Comparison of ENCODE assay signal across 23 cellular contexts in the genomic region with DNA sequence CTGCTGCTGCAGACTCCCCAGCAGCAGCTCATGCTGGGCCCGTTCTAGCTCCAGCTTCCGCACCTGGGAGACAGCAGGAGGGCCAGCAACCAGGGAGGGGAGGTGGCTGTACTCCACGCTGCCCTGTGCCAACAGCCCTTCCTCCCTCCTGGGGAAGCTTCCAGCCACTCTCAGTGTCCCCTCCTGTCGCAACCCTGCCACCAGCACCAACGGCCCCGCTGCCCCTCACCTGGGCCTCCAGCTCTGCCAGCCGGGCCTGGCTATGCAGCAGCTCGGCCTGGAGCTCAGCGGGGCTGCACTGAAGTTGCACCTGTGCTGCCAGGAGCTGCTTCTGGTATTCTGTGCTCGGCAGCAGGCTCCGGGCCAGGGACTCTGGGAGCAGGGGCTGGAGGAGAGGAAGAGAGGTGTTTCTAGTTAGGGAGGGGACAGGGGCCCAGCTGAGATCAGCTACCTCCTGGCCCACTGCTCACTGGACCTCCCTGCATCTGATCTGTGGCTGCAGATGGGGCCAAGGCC.
"Had no signal": no experiment of that assay in that cellular context is flagged by ENCODE, and none has a peak within 500 bp of the region (broad histone marks: within the 10 kb centered on the region; RNA-seq: fewer than 3 reads in every experiment).

No MANE protein-coding gene starts in this region.

- H3K4me3 Mint-ChIP-seq: activated B cell treated with CpG ODN at 0.5 μM for 24 hours; activated CD4-positive, alpha-beta T cell treated with anti-CD3 and anti-CD28 coated beads for 36 hours; activated naive CD8-positive, alpha-beta T cell treated with anti-CD3 and anti-CD28 coated beads for 36 hours; activated T-cell treated with anti-CD3 and anti-CD28 coated beads, Interleukin-2, amount 50 U/mL, for 4 hours; central memory CD8-positive, alpha-beta T cell; nephron; stimulated activated effector memory CD8-positive, alpha-beta T cell treated with anti-CD3 and anti-CD28 coated beads, Interleukin-12 subunit alpha, Interleukin-12 subunit beta, amount 100 ng/mL, for 72 hours had no signal

- FAIRE-seq: astrocyte, small intestine had no signal

- H3K27ac ChIP-seq: coronary artery, esophagus squamous epithelium, gastroesophageal sphincter, stomach, vagina had no signal

- H3K9me3 Mint-ChIP-seq: activated B cell treated with CpG ODN at 0.5 μM for 24 hours; activated naive CD8-positive, alpha-beta T cell treated with anti-CD3 and anti-CD28 coated beads for 36 hours; activated T-cell treated with anti-CD3 and anti-CD28 coated beads, Interleukin-2, amount 50 U/mL, for 4 hours; activated T-helper 2 cell treated with anti-CD3 and anti-CD28 coated beads, Interferon-gamma antibody, Interleukin-2, Interleukin-4, amounts not matched to agents 10 μg/mL and 5 μg/mL and 100 μg/mL, durations not matched to agents 14 hours and 24 hours and 36 hours; central memory CD8-positive, alpha-beta T cell; nephron; stimulated activated effector memory CD8-positive, alpha-beta T cell treated with anti-CD3 and anti-CD28 coated beads, Interleukin-12 subunit alpha, Interleukin-12 subunit beta, amount 100 ng/mL, for 72 hours had no signal

- H3K4me1 ChIP-seq: gastroesophageal sphincter, stomach, vagina had no signal

- H3K4me1 Mint-ChIP-seq: activated B cell treated with CpG ODN at 0.5 μM for 24 hours; activated naive CD8-positive, alpha-beta T cell treated with anti-CD3 and anti-CD28 coated beads for 36 hours; central memory CD8-positive, alpha-beta T cell had no signal

- H3K9me3 ChIP-seq: esophagus squamous epithelium, gastroesophageal sphincter, stomach, vagina had no signal

- H3K27ac Mint-ChIP-seq: activated B cell treated with CpG ODN at 0.5 μM for 24 hours; activated CD4-positive, alpha-beta T cell treated with anti-CD3 and anti-CD28 coated beads for 36 hours; activated naive CD8-positive, alpha-beta T cell treated with anti-CD3 and anti-CD28 coated beads for 36 hours; activated T-helper 2 cell treated with anti-CD3 and anti-CD28 coated beads, Interferon-gamma antibody, Interleukin-2, Interleukin-4, amounts not matched to agents 10 μg/mL and 5 μg/mL and 100 μg/mL, durations not matched to agents 14 hours and 24 hours and 36 hours; nephron; stimulated activated effector memory CD8-positive, alpha-beta T cell treated with anti-CD3 and anti-CD28 coated beads, Interleukin-12 subunit alpha, Interleukin-12 subunit beta, amount 100 ng/mL, for 72 hours had no signal

- H3K36me3 ChIP-seq: vagina had no signal

- H3K27me3 ChIP-seq: esophagus squamous epithelium, gastroesophageal sphincter, stomach, vagina had no signal

- H3K4me3 ChIP-seq: coronary artery, esophagus squamous epithelium, gastroesophageal sphincter, stomach, vagina had no signal

- H3K27me3 Mint-ChIP-seq: activated B cell treated with CpG ODN at 0.5 μM for 24 hours; activated CD4-positive, alpha-beta T cell treated with anti-CD3 and anti-CD28 coated beads for 36 hours; activated naive CD8-positive, alpha-beta T cell treated with anti-CD3 and anti-CD28 coated beads for 36 hours; central memory CD8-positive, alpha-beta T cell had no signal

- DNase-seq: activated B cell treated with CpG ODN at 0.5 μM for 24 hours; activated CD4-positive, alpha-beta T cell treated with anti-CD3 and anti-CD28 coated beads for 36 hours; activated CD4-positive, alpha-beta T cell treated with anti-CD3 and anti-CD28 coated beads, Interleukin-2, amount 50 U/mL, for 48 hours; activated CD8-positive, alpha-beta memory T cell treated with anti-CD3 and anti-CD28 coated beads, Interleukin-2, amount 50 U/mL, for 48 hours; activated naive CD4-positive, alpha-beta T cell; activated naive CD8-positive, alpha-beta T cell treated with anti-CD3 and anti-CD28 coated beads for 36 hours; activated T-cell treated with anti-CD3 and anti-CD28 coated beads, Interleukin-2, amount 50 U/mL, for 4 hours; esophagus squamous epithelium; head of caudate nucleus; hypothalamus; mesenchymal stem cell; small intestine; stimulated activated CD4-positive, alpha-beta T cell treated with anti-CD3 and anti-CD28 coated beads, Interleukin-2, amount 100 ng/mL, for 24 hours; stomach; trophoblast cell had no signal
